In genomic region chr10:97679594-97679993, GRCh38 we compare ENCODE assay signal across 1 cellular context.
TF ChIP-seq lines count a peak whose summit lies in the region.

No MANE protein-coding gene starts in this region.

TF ChIP-seq in HepG2, 621 proteins besides CTCF, POLR2A, EP300 and RAD21:
- TF ChIP-seq RBFOX2 (IDR thresholded peaks at IDR 0.05; ENCODE audit: low read depth, low read length), result peak; percentile 56; the same call in 1 of the 2 replicates
- peak; percentile 66 for TF ChIP-seq AGO2 (optimal IDR thresholded peaks at IDR 0.05; ENCODE audit: low read depth, low read length)
- TF ChIP-seq IKZF1 (IDR thresholded peaks at IDR 0.05), result no peak
